ENCODE assay signal across 31 cellular contexts in the genomic region with DNA sequence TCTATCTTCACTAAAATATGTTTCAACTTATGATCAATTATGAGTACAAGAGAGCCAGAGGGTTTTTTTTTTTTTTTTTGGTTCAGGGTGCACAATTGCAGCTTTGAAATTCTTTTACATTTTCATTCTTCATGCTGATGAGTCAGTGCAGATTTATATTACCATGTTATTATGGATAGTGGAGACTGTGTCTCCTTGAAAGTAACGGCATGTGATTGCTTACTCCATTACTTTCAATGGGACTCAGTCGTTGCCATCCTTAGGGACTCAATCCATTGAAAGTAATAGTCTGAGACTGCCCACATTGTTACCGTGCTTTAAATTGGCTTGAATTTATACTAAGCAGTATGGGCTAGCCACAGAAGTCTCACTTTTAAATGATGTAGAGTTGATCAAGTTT.
"Had no signal": no experiment of that assay in that cellular context is flagged by ENCODE, and none has a peak within 500 bp of the region (broad histone marks: within the 10 kb centered on the region; RNA-seq: fewer than 3 reads in every experiment).

No MANE protein-coding gene starts in this region.

- H3K27me3 ChIP-seq: MG63 had no signal

- H3K9me3 ChIP-seq: MG63, SJCRH30, SK-N-SH had no signal

- DNase-seq: Kasumi-1, KG1, MG63, NCI-H1048, NCI-H1092 treated with DMSO at 0.1 percent for 48 hours, NCI-H1105 treated with DMSO at 0.1 percent for 48 hours, NCI-H1417, NCI-H1436, NCI-H146, NCI-H1694, NCI-H187, NCI-H1930, NCI-H2029 treated with DMSO at 0.1 percent for 48 hours, NCI-H2081 treated with DMSO at 0.1 percent for 48 hours, NCI-H2171 treated with DMSO at 0.1 percent for 48 hours, NCI-H2227 treated with DMSO at 0.1 percent for 48 hours, NCI-H345, NCI-H446, NCI-H510A treated with DMSO at 0.1 percent for 48 hours, NCI-H524 treated with DMSO at 0.1 percent for 48 hours, NCI-H526 treated with DMSO at 0.1 percent for 48 hours, NCI-H748 treated with DMSO at 0.1 percent for 48 hours, NCI-H82, PC-9, SHP77, SIG-M5, SJCRH30, SK-N-SH, SW 1271, T-helper 1 cell had no signal

- H3K4me3 ChIP-seq: MG63, PC-9, SJCRH30 had no signal

- H3K27ac ChIP-seq: PC-9, RWPE1, SJCRH30 had no signal

- H3K36me3 ChIP-seq: MG63, SJCRH30 had no signal

- H3K4me1 ChIP-seq: SJCRH30 had no signal
